ENCODE assay signal across 7 cellular contexts in the genomic region with DNA sequence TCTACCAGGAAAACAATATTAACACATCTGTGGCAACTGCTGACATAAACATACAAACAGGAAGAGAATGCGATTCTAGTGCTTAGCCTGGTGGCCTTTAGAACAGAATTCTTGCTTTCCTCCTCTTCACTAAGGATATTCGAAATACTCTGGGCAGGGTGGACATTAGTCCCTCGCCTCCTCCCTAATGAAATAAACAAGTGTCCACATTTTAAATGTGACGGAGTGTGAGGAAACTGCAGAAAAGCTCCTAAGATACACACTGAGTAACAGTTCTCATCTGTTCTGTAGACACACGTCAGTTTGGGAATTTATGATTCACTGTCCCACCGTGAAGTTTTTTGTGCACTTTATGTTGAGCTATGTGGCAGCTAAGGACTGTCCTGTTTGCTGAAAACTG. TPM values are rescaled to one million over a fixed set of nuclear protein-coding genes. Genes with fewer than 3 reads are reported as not detected.
DNase-seq lines count a peak whose midpoint lies in the region; ATAC-seq and TF ChIP-seq lines count a peak whose summit lies in the region.

No MANE protein-coding gene starts in this region.

- peaks cover 19% of the 10 kb centered on the region for H3K4me1 ChIP-seq in HUES64 (ENCODE audit: insufficient read depth, low read length)
- H3K4me1 ChIP-seq in ectodermal cell (ENCODE audit: control insufficient read depth, insufficient read depth, low read length), result no peaks in the 10 kb centered on the region
- H3K4me1 ChIP-seq in mucosa of descending colon (ENCODE audit: low read depth), result peaks cover 15% of the 10 kb centered on the region

- intact Hi-C loops in mucosa of descending colon (cut with DNase I, micrococcal nuclease), result no loop called here

- peak overlapping the region; percentile 65 for H3K9ac ChIP-seq in HUES64 (ENCODE audit: low read depth, low read length)

- WGBS in HUES64, result 71% methylated on average over 6 of the region's 6 CpGs
- WGBS in ectodermal cell, 2 experiments, result 78 to 81% methylated on average over 6 of the region's 6 CpGs

- ATAC-seq in GM19463 (IDR thresholded peaks at IDR 0.05; ENCODE audit: unreplicated experiment) (peak; percentile 23), mucosa of descending colon (peak; percentile 25)

- peak overlapping the region; percentile 42; the same call in 1 of the 2 replicates for H3K27ac ChIP-seq in HUES64 (ENCODE audit: low read depth, low read length)
- no peak overlapping the region for H3K27ac ChIP-seq in ectodermal cell (ENCODE audit: insufficient read depth, low read depth, low read length, poor library complexity, severe bottlenecking)

- H3K4me3 ChIP-seq in HUES64 (ENCODE audit: low read length) (peak overlapping the region; percentile 67), ectodermal cell (ENCODE audit: insufficient read depth, low read depth, low read length) (peak overlapping the region; percentile 27), mucosa of descending colon (peak overlapping the region; percentile 25)

- no peak for TF ChIP-seq CTCF in mucosa of descending colon (IDR thresholded peaks at IDR 0.05)

- no peaks in the 10 kb centered on the region for H3K36me3 ChIP-seq in HUES64 (ENCODE audit: insufficient read depth, low read length)
- no peaks in the 10 kb centered on the region for H3K36me3 ChIP-seq in ectodermal cell (ENCODE audit: control insufficient read depth, insufficient read depth, low read length)
- no peaks in the 10 kb centered on the region for H3K36me3 ChIP-seq in mucosa of descending colon (ENCODE audit: low read depth)

- no peaks in the 10 kb centered on the region for H3K27me3 ChIP-seq in HUES64 (ENCODE audit: insufficient read depth, low read length)
- H3K27me3 ChIP-seq in ectodermal cell (ENCODE audit: control insufficient read depth, insufficient read depth, low read length, poor library complexity, severe bottlenecking), result no peaks in the 10 kb centered on the region

- DNase-seq in mucosa of descending colon, result no peak
- no peak for DNase-seq in NCI-H748 treated with DMSO at 0.1 percent for 48 hours (lab: John Stamatoyannopoulos, UW)
- DNase-seq in mesenteric fat pad (ENCODE audit: low spot score), result no peak
- DNase-seq in COR-L47 (lab: John Stamatoyannopoulos, UW), result no peak

- no peaks in the 10 kb centered on the region for H3K9me3 ChIP-seq in HUES64 (ENCODE audit: insufficient read depth, low read depth, low read length)
- H3K9me3 ChIP-seq in ectodermal cell (ENCODE audit: control insufficient read depth, low read length), result no peaks in the 10 kb centered on the region
- no peaks in the 10 kb centered on the region for H3K9me3 ChIP-seq in mucosa of descending colon

RNA-seq across cellular contexts. Expression of a gene that starts 0.6 kb away (rescaled TPM):
- polyA plus RNA-seq in HUES64 (2013, experiment 1 of 2), result 0.95 TPM
- polyA plus RNA-seq in HUES64 (2013, experiment 2 of 2), result 1.5 TPM
- 1.3 TPM for polyA plus RNA-seq in ectodermal cell (2013, experiment 1 of 4)
- 2.0 TPM for polyA plus RNA-seq in ectodermal cell (2013, experiment 2 of 4)
- 1.4 TPM for polyA plus RNA-seq in ectodermal cell (2013, experiment 3 of 4)
- polyA plus RNA-seq in ectodermal cell (2013, experiment 4 of 4), result 1.4 TPM
- total RNA-seq in mucosa of descending colon (10 to 100 TPM; 34.5 to 92.4 (median 35.2) TPM), mesenteric fat pad (59.2 TPM)
